In the genomic region with DNA sequence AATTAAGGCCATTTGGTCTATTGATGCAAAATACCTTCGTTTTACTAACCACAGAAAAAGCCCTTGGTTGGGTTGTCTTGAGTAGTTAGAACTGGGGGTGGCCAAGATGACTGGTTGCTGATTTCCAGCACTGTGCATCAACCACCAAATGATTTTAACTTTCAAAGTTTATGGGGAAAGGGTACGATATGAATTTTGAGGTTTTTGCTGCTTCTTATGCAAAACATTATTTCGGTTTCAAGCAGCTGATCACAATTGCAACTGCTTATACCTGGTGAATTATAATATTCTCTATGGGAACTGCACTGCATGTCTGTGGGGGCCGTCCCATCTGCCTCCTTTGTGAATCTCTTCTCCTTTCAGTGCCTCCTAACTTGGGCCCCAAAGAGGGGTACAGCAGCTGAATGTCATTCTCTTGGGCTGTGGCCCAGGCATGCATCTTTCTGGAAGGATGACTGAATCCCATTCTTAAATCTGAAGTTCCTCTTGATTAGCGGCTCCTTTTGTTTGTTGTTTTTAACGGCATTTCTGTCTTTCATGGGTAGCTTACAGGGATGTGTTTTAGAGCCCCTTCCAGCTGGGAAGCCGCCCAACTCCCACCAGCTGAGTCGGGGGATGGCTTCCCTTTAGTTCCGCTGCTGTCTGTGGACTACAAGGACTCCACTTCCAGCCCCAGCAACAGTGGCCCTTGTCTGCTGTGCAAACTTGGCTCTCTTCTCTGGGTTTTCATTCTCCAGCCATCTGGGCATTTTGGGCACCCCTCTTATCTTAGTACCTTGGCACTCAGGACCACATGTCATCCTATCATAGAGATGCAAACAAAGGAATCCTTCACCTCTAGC, we compare ENCODE assay signal across 10 cellular contexts.
A peak's percentile ranks its signal among the peaks of the same experiment; 100 is the strongest.
DNase-seq lines count a peak whose midpoint lies in the region; ATAC-seq and TF ChIP-seq lines count a peak whose summit lies in the region.
"Had no signal": no experiment of that assay in that cellular context is flagged by ENCODE, and none has a peak within 500 bp of the region (broad histone marks: within the 10 kb centered on the region; RNA-seq: fewer than 3 reads in every experiment).

No MANE protein-coding gene starts in this region.

- peak; percentile 30 for TF ChIP-seq POLR2A in GM19193 (IDR thresholded peaks at IDR 0.05; ENCODE audit: extremely low read depth, insufficient read depth, insufficient read length)

- peaks cover 14% of the 10 kb centered on the region for H3K4me1 ChIP-seq in CD4-positive, CD25-positive, alpha-beta regulatory T cell (ENCODE audit: control insufficient read depth, insufficient read depth, low read length, poor library complexity, severe bottlenecking)

- CTCF ChIA-PET in HEK293T (lab: Yijun Ruan, JAX) = no interaction called here

- peaks cover 16 to 35% (median 19%) of the 10 kb centered on the region in 4 donors for H3K4me1 Mint-ChIP-seq in CD4-positive, CD25-positive, alpha-beta regulatory T cell
- peaks cover 35% of the 10 kb centered on the region for H3K4me1 Mint-ChIP-seq in activated T-helper 17 cell treated with anti-CD3 and anti-CD28 coated beads, Interleukin-2, amount 50 U/mL, for 72 hours

- no peaks in the 10 kb centered on the region for H3K36me3 Mint-ChIP-seq in CD4-positive, CD25-positive, alpha-beta regulatory T cell
- no peaks in the 10 kb centered on the region for H3K36me3 Mint-ChIP-seq in activated T-helper 17 cell treated with anti-CD3 and anti-CD28 coated beads, Interleukin-2, amount 50 U/mL, for 72 hours (ENCODE audit: low read depth)

- H3K27me3 ChIP-seq in CD4-positive, CD25-positive, alpha-beta regulatory T cell (ENCODE audit: control insufficient read depth, insufficient read depth, low read length) = no peaks in the 10 kb centered on the region

- peak overlapping the region; percentile 2 to 58 (median 23) for H3K27ac Mint-ChIP-seq in CD4-positive, CD25-positive, alpha-beta regulatory T cell
- peak overlapping the region; percentile 37 for H3K27ac Mint-ChIP-seq in activated T-helper 17 cell treated with anti-CD3 and anti-CD28 coated beads, Interleukin-2, amount 50 U/mL, for 72 hours

- POLR2A ChIA-PET in HEK293T (lab: Yijun Ruan, JAX) = interaction anchor here (1.1 kb wide), 1 partner anchor 394 kb away, joined by 3 read pairs; no protein-coding TSS in a partner anchor

- no peak overlapping the region for H3K27ac ChIP-seq in CD4-positive, CD25-positive, alpha-beta regulatory T cell (ENCODE audit: insufficient read depth, low read length, poor library complexity, severe bottlenecking)

- no peaks in the 10 kb centered on the region for H3K36me3 ChIP-seq in CD4-positive, CD25-positive, alpha-beta regulatory T cell (ENCODE audit: control insufficient read depth, insufficient read depth, low read length)

- no peaks in the 10 kb centered on the region for H3K27me3 Mint-ChIP-seq in CD4-positive, CD25-positive, alpha-beta regulatory T cell
- no peaks in the 10 kb centered on the region for H3K27me3 Mint-ChIP-seq in activated T-helper 17 cell treated with anti-CD3 and anti-CD28 coated beads, Interleukin-2, amount 50 U/mL, for 72 hours

- peak overlapping the region in 3 of 4 donors; percentile 12 to 41 (median 15) for H3K4me3 Mint-ChIP-seq in CD4-positive, CD25-positive, alpha-beta regulatory T cell
- peak overlapping the region; percentile 56 for H3K4me3 Mint-ChIP-seq in activated T-helper 17 cell treated with anti-CD3 and anti-CD28 coated beads, Interleukin-2, amount 50 U/mL, for 72 hours

- H3K9me3 Mint-ChIP-seq in CD4-positive, CD25-positive, alpha-beta regulatory T cell = no peaks in the 10 kb centered on the region
- H3K9me3 Mint-ChIP-seq in activated T-helper 17 cell treated with anti-CD3 and anti-CD28 coated beads, Interleukin-2, amount 50 U/mL, for 72 hours = no peaks in the 10 kb centered on the region

- DNase-seq in CD4-positive, CD25-positive, alpha-beta regulatory T cell = peak in 1 of 3 donors; percentile 50
- no peak for DNase-seq in SHP77 (lab: John Stamatoyannopoulos, UW)
- no peak for DNase-seq in islet precursor cell
- no peak for DNase-seq in HEK293T (ENCODE audit: extremely low spot score)
- DNase-seq in Right ventricle myocardium superior = no peak
- DNase-seq: Calu3 had no signal

- intact Hi-C loops in Right ventricle myocardium superior (cut with DNase I) = no loop called here

- ATAC-seq in CD4-positive, CD25-positive, alpha-beta regulatory T cell (ENCODE audit: low read depth in 2 of 2) = peak; percentile 24 to 47
- peak; percentile 86 for ATAC-seq in HG02970 (IDR thresholded peaks at IDR 0.05; ENCODE audit: low FRiP score, unreplicated experiment)
- ATAC-seq in activated T-helper 17 cell treated with anti-CD3 and anti-CD28 coated beads, Interleukin-2, amount 50 U/mL, for 72 hours (replicated peaks) = peak; percentile 95
- ATAC-seq in Right ventricle myocardium superior (ENCODE audit: poor library complexity) = no peak
- ATAC-seq: K562 had no signal

- peak overlapping the region; percentile 30 for H3K4me3 ChIP-seq in CD4-positive, CD25-positive, alpha-beta regulatory T cell (ENCODE audit: low read depth, low read length)
- H3K4me3 ChIP-seq: K562 had no signal

- no peaks in the 10 kb centered on the region for H3K9me3 ChIP-seq in CD4-positive, CD25-positive, alpha-beta regulatory T cell (ENCODE audit: control insufficient read depth in 2 of 2, low read length in 2 of 2)

TF ChIP-seq in HEK293T, 16 proteins besides CTCF, POLR2A, EP300 and RAD21:
- TF ChIP-seq SP1 (IDR thresholded peaks at IDR 0.05) = no peak
- no peak for TF ChIP-seq LEF1 (IDR thresholded peaks at IDR 0.05; ENCODE audit: borderline replicate concordance)
- TF ChIP-seq, protein P1, sequence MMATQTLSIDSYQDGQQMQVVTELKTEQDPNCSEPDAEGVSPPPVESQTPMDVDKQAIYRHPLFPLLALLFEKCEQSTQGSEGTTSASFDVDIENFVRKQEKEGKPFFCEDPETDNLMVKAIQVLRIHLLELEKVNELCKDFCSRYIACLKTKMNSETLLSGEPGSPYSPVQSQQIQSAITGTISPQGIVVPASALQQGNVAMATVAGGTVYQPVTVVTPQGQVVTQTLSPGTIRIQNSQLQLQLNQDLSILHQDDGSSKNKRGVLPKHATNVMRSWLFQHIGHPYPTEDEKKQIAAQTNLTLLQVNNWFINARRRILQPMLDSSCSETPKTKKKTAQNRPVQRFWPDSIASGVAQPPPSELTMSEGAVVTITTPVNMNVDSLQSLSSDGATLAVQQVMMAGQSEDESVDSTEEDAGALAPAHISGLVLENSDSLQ (IDR thresholded peaks at IDR 0.05) = no peak
- TF ChIP-seq FOXM1 (IDR thresholded peaks at IDR 0.05; ENCODE audit: borderline replicate concordance) = no peak
- TF ChIP-seq CTBP1 (IDR thresholded peaks at IDR 0.05; ENCODE audit: borderline replicate concordance) = no peak
